In the genomic region with DNA sequence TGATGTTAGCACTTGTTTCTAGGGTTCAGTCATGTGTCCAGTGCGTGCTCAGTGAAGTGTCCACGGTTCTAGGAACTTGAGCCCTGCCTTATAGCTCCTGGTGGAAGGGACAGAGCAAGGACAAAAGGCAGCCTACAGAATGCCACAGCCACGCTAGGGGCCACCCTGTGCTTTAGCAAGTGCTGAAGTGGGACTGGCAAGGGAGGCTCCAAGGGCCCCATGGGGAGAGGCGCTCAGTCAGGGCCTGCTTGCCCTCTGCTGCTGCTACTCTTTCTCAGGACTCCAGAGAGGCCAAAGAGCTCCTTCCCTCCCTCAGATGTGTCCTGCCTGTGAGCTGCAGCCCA, we compare ENCODE assay signal across 10 cellular contexts. TPM values are rescaled to one million over a fixed set of nuclear protein-coding genes. Genes with fewer than 3 reads are reported as not detected.
DNase-seq lines count a peak whose midpoint lies in the region; ATAC-seq and TF ChIP-seq lines count a peak whose summit lies in the region.
"Had no signal": no experiment of that assay in that cellular context is flagged by ENCODE, and none has a peak within 500 bp of the region (broad histone marks: within the 10 kb centered on the region; RNA-seq: fewer than 3 reads in every experiment).

No MANE protein-coding gene starts in this region.

- H3K27me3 ChIP-seq in BLaER1, result no peaks in the 10 kb centered on the region

- H3K27ac ChIP-seq in BLaER1, result 0 out of 2 replicates have a peak overlapping the region, but pooled peaks have one; percentile 55
- peak overlapping the region; percentile 32; the same call in 1 of the 2 replicates for H3K27ac ChIP-seq in HEK293 (ENCODE audit: extremely low read depth, low read depth, low read length)

- no peak overlapping the region for H3K4me3 Mint-ChIP-seq in chondrocyte (ENCODE audit: unreplicated experiment)
- peak overlapping the region; percentile 34 for H3K4me3 Mint-ChIP-seq in natural killer cell treated with Interleukin-12 subunit alpha and Interleukin-12 subunit beta and Interleukin-15 and Interleukin-18, amount 100 ng/mL, for 72 hours

- TF ChIP-seq CTCF in HEK293 (tag by site-specific recombination; IDR thresholded peaks at IDR 0.05) (no peak), chondrocyte (IDR thresholded peaks at IDR 0.05) (no peak), GM13976 (IDR thresholded peaks at IDR 0.05; ENCODE audit: borderline replicate concordance, control extremely low read depth, extremely low read depth, insufficient read depth, missing control alignments) (no peak)

- H3K36me3 ChIP-seq in BLaER1 (peaks cover 34% of the 10 kb centered on the region), HEK293 (ENCODE audit: control insufficient read depth in 2 of 2, insufficient read depth in 1 of 2, low read length in 2 of 2) (peaks cover 3 to 47% of the 10 kb centered on the region in 2 experiments; a peak in 2 of 3 replicates)

- H3K4me2 ChIP-seq in BLaER1, result peak overlapping the region; percentile 73

- POLR2A ChIA-PET in HEK293 (lab: Yijun Ruan, JAX), result interaction anchor here (0.6 to 3.2 kb wide), 14 partner anchors 8 to 164 kb away, joined by 3 to 21 read pairs (median 4); a partner anchor contains a TSS

- H4K20me1 ChIP-seq in BLaER1, result peaks cover 51% of the 10 kb centered on the region

- ATAC-seq in natural killer cell treated with Interleukin-12 subunit alpha and Interleukin-12 subunit beta and Interleukin-15 and Interleukin-18, amount 100 ng/mL, for 72 hours, result peak; percentile 31 to 33
- no peak for ATAC-seq in HG03280 (IDR thresholded peaks at IDR 0.05; ENCODE audit: unreplicated experiment)

- in situ Hi-C loops in GM13976 (cut with MboI; ENCODE audit: low sequenced_read_pairs, unreplicated experiment), result no loop called here

- H3K9me3 Mint-ChIP-seq in chondrocyte (ENCODE audit: low read depth), result no peaks in the 10 kb centered on the region
- H3K9me3 Mint-ChIP-seq in natural killer cell treated with Interleukin-12 subunit alpha and Interleukin-12 subunit beta and Interleukin-15 and Interleukin-18, amount 100 ng/mL, for 72 hours, result no peaks in the 10 kb centered on the region
- H3K9me3 Mint-ChIP-seq: nephron had no signal

- H3K4me3 ChIP-seq in BLaER1 (no peak overlapping the region), HEK293 (ENCODE audit: low read depth, low read length) (no peak overlapping the region)

- H3K36me3 Mint-ChIP-seq in chondrocyte (ENCODE audit: low read depth), result peaks cover 7% of the 10 kb centered on the region
- no peaks in the 10 kb centered on the region for H3K36me3 Mint-ChIP-seq in natural killer cell treated with Interleukin-12 subunit alpha and Interleukin-12 subunit beta and Interleukin-15 and Interleukin-18, amount 100 ng/mL, for 72 hours

- peak overlapping the region; percentile 81 for H3K27ac Mint-ChIP-seq in chondrocyte (ENCODE audit: unreplicated experiment)
- peak overlapping the region; percentile 84 to 88 for H3K27ac Mint-ChIP-seq in natural killer cell treated with Interleukin-12 subunit alpha and Interleukin-12 subunit beta and Interleukin-15 and Interleukin-18, amount 100 ng/mL, for 72 hours
- H3K27ac Mint-ChIP-seq: nephron had no signal

- no peak overlapping the region for H3K9ac ChIP-seq in BLaER1

- DNase-seq in chondrocyte (ENCODE audit: low spot score) (no peak), SW 1271 (lab: John Stamatoyannopoulos, UW) (no peak), H4 (ENCODE audit: low spot score) (no peak), GM13976 (ENCODE audit: low spot score) (no peak)
- no peak for DNase-seq in natural killer cell treated with Interleukin-12 subunit alpha and Interleukin-12 subunit beta and Interleukin-15 and Interleukin-18, amount 100 ng/mL, for 72 hours (ENCODE audit: low spot score)
- DNase-seq: activated gamma-delta T cell had no signal

- H3K4me1 ChIP-seq in BLaER1 (peaks cover 43% of the 10 kb centered on the region), HEK293 (ENCODE audit: control insufficient read depth, insufficient read depth, low read length) (0 out of 2 replicates have a peak, but pooled peaks cover 4% of the 10 kb centered on the region)

- no peaks in the 10 kb centered on the region for H3K27me3 Mint-ChIP-seq in chondrocyte (ENCODE audit: low read depth)
- no peaks in the 10 kb centered on the region for H3K27me3 Mint-ChIP-seq in natural killer cell treated with Interleukin-12 subunit alpha and Interleukin-12 subunit beta and Interleukin-15 and Interleukin-18, amount 100 ng/mL, for 72 hours

- H3K9me3 ChIP-seq in BLaER1 (no peaks in the 10 kb centered on the region), HEK293 (ENCODE audit: control insufficient read depth, insufficient read depth, low read depth, low read length) (no peaks in the 10 kb centered on the region)

- H3K4me1 Mint-ChIP-seq in chondrocyte (ENCODE audit: low read depth), result peaks cover 15% of the 10 kb centered on the region
- H3K4me1 Mint-ChIP-seq in natural killer cell treated with Interleukin-12 subunit alpha and Interleukin-12 subunit beta and Interleukin-15 and Interleukin-18, amount 100 ng/mL, for 72 hours (ENCODE audit: low read depth in 2 of 2), result peaks cover 24 to 29% of the 10 kb centered on the region in 2 donors
- H3K4me1 Mint-ChIP-seq: nephron had no signal

- CTCF ChIA-PET in HEK293 (lab: Yijun Ruan, JAX), result interaction anchor here (0.6 to 6.0 kb wide), 5 partner anchors 9 to 94 kb away, joined by 3 to 77 read pairs (median 3); no protein-coding TSS in a partner anchor

TF ChIP-seq in HEK293, 187 proteins besides CTCF, POLR2A, EP300 and RAD21:
- no peak for TF ChIP-seq ZNF121 (tag by site-specific recombination; IDR thresholded peaks at IDR 0.05)
- TF ChIP-seq, protein P1, sequence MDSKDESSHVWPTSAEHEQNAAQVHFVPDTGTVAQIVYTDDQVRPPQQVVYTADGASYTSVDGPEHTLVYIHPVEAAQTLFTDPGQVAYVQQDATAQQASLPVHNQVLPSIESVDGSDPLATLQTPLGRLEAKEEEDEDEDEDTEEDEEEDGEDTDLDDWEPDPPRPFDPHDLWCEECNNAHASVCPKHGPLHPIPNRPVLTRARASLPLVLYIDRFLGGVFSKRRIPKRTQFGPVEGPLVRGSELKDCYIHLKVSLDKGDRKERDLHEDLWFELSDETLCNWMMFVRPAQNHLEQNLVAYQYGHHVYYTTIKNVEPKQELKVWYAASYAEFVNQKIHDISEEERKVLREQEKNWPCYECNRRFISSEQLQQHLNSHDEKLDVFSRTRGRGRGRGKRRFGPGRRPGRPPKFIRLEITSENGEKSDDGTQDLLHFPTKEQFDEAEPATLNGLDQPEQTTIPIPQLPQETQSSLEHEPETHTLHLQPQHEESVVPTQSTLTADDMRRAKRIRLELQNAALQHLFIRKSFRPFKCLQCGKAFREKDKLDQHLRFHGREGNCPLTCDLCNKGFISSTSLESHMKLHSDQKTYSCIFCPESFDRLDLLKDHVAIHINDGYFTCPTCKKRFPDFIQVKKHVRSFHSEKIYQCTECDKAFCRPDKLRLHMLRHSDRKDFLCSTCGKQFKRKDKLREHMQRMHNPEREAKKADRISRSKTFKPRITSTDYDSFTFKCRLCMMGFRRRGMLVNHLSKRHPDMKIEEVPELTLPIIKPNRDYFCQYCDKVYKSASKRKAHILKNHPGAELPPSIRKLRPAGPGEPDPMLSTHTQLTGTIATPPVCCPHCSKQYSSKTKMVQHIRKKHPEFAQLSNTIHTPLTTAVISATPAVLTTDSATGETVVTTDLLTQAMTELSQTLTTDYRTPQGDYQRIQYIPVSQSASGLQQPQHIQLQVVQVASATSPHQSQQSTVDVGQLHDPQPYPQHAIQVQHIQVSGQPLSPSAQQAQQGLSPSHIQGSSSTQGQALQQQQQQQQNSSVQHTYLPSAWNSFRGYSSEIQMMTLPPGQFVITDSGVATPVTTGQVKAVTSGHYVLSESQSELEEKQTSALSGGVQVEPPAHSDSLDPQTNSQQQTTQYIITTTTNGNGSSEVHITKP (tag by site-specific recombination; IDR thresholded peaks at IDR 0.05), result peak; percentile 56; the same call in 1 of the 2 replicates

RNA-seq across cellular contexts. Expression of a gene that starts 6.8 kb away (rescaled TPM):
- total RNA-seq in chondrocyte, result 23.3 to 31.2 TPM (median 30.4 TPM) in 3 replicates
- 10 to 100 TPM; 76.9 to 87.9 TPM for total RNA-seq in natural killer cell treated with Interleukin-12 subunit alpha and Interleukin-12 subunit beta and Interleukin-15 and Interleukin-18, amount 100 ng/mL, for 72 hours
- total RNA-seq in H4 (2014; rRNA removed; shearing (Covaris generic)), result 122 and 134 TPM in 2 replicates

RNA-seq across cellular contexts. Expression of a gene that starts 15.0 kb away (rescaled TPM):
- total RNA-seq in chondrocyte, result 10.8 to 12.3 TPM (median 12.1 TPM) in 3 replicates
- total RNA-seq in natural killer cell treated with Interleukin-12 subunit alpha and Interleukin-12 subunit beta and Interleukin-15 and Interleukin-18, amount 100 ng/mL, for 72 hours, result 10 to 100 TPM; 13.3 to 13.7 TPM
- total RNA-seq in H4 (2014; rRNA removed; shearing (Covaris generic)), result 4.0 and 5.2 TPM in 2 replicates

RNA-seq across cellular contexts. Expression of a gene that starts 29.5 kb away (rescaled TPM):
- total RNA-seq in chondrocyte, result 78.6 to 90.4 TPM (median 86.4 TPM) in 3 replicates
- total RNA-seq in natural killer cell treated with Interleukin-12 subunit alpha and Interleukin-12 subunit beta and Interleukin-15 and Interleukin-18, amount 100 ng/mL, for 72 hours, result 100 to 1,000 TPM; 219 to 351 TPM
- 324 and 466 TPM in 2 replicates for total RNA-seq in H4 (2014; rRNA removed; shearing (Covaris generic))

RNA-seq across cellular contexts. Expression of a gene that starts 37.0 kb away (rescaled TPM):
- total RNA-seq in chondrocyte, result 2.1 to 3.0 TPM (median 3.0 TPM) in 3 replicates
- total RNA-seq in natural killer cell treated with Interleukin-12 subunit alpha and Interleukin-12 subunit beta and Interleukin-15 and Interleukin-18, amount 100 ng/mL, for 72 hours, result 1 to 10 TPM; 4.6 TPM
- total RNA-seq in H4 (2014; rRNA removed; shearing (Covaris generic)), result not detected in 2 replicates

RNA-seq across cellular contexts. Expression of a gene that starts 58.0 kb away (rescaled TPM):
- total RNA-seq in chondrocyte, result 307 to 347 TPM (median 312 TPM) in 3 replicates
- total RNA-seq in natural killer cell treated with Interleukin-12 subunit alpha and Interleukin-12 subunit beta and Interleukin-15 and Interleukin-18, amount 100 ng/mL, for 72 hours, result 100 to 1,000 TPM; 332 to 497 TPM
- 160 and 193 TPM in 2 replicates for total RNA-seq in H4 (2014; rRNA removed; shearing (Covaris generic))
